ENCODE assay signal across 21 cellular contexts in genomic region chrX:121356139-121356849, GRCh38.
DNase-seq lines count a peak whose midpoint lies in the region; ATAC-seq and TF ChIP-seq lines count a peak whose summit lies in the region.
"Had no signal": no experiment of that assay in that cellular context is flagged by ENCODE, and none has a peak within 500 bp of the region (broad histone marks: within the 10 kb centered on the region; RNA-seq: fewer than 3 reads in every experiment).

No MANE protein-coding gene starts in this region.

- H2BK5ac ChIP-seq in neuronal stem cell (ENCODE audit: low read length): no peak overlapping the region

- no peaks in the 10 kb centered on the region for H3K4me1 ChIP-seq in neuronal stem cell (ENCODE audit: control insufficient read depth in 2 of 2, insufficient read depth in 1 of 2, low read depth in 1 of 2, low read length in 2 of 2)
- no peaks in the 10 kb centered on the region for H3K4me1 ChIP-seq in OCI-LY7 (ENCODE audit: insufficient read depth, low read length, poor library complexity, severe bottlenecking)
- H3K4me1 ChIP-seq: BLaER1, tibial artery had no signal

- H3K4me2 ChIP-seq in neuronal stem cell (ENCODE audit: insufficient read depth, low read length, poor library complexity, severe bottlenecking) (no peak overlapping the region), OCI-LY7 (ENCODE audit: low read length) (no peak overlapping the region)
- H3K4me2 ChIP-seq: BLaER1 had no signal

- POLR2A ChIA-PET in OCI-LY7 (lab: Charles Lee): no interaction called here

- no peak overlapping the region for H2AK5ac ChIP-seq in neuronal stem cell (ENCODE audit: low read depth, low read length)

- WGBS in neuronal stem cell (ENCODE audit: extremely low coverage in 2 of 2, insufficient read length in 2 of 2, insufficient replicate concordance in 1 of 2), 2 donors: no CpG with 5 or more reads among the region's 22 CpGs

- intact Hi-C loops in OCI-LY7 (cut with micrococcal nuclease; ENCODE audit: unreplicated experiment): no loop called here

- no peak overlapping the region for H4K91ac ChIP-seq in neuronal stem cell (ENCODE audit: low read depth, low read length, poor library complexity)

- CTCF ChIA-PET in OCI-LY7 (lab: Charles Lee; ENCODE audit: unreplicated experiment): no interaction called here

- H3K23ac ChIP-seq in neuronal stem cell (ENCODE audit: low read depth, low read length, poor library complexity): no peak overlapping the region

- peak; percentile 72 for DNase-seq in NCI-H1436 (lab: John Stamatoyannopoulos, UW)
- DNase-seq in NCI-H2029 (lab: John Stamatoyannopoulos, UW): peak; percentile 43
- peak; percentile 56 for DNase-seq in NCI-H774 (lab: John Stamatoyannopoulos, UW)
- no peak for DNase-seq in neuronal stem cell (ENCODE audit: low spot score)
- DNase-seq in OCI-LY7 (ENCODE audit: low spot score): no peak
- DNase-seq: activated CD4-positive, alpha-beta T cell treated with anti-CD3 and anti-CD28 coated beads, Interleukin-2, amount 50 U/mL, for 48 hours; activated CD4-positive, CD25-positive, alpha-beta regulatory T cell treated with anti-CD3 and anti-CD28 coated beads, Interleukin-2, amount 50 U/mL, for 72 hours; activated naive CD4-positive, alpha-beta T cell; activated T-cell treated with anti-CD3 and anti-CD28 coated beads, Interleukin-2, amount 50 U/mL, for 48 hours; caudate nucleus; erythroblast; GDM1; GOT3; NCI-H2081; NCI-H446 treated with DMSO at 0.1 percent for 48 hours; stimulated activated CD4-positive, alpha-beta T cell treated with anti-CD3 and anti-CD28 coated beads, Interleukin-4, amount 100 ng/mL, for 4 hours; tibial artery had no signal

- H3K9me2 ChIP-seq in OCI-LY7 (ENCODE audit: insufficient read depth, low read length): no peaks in the 10 kb centered on the region

- H3K79me1 ChIP-seq in neuronal stem cell (ENCODE audit: low read depth, low read length): no peaks in the 10 kb centered on the region

- no peaks in the 10 kb centered on the region for H3K27me3 ChIP-seq in neuronal stem cell (ENCODE audit: control insufficient read depth in 3 of 3, insufficient read depth in 3 of 3, low read depth in 1 of 3, low read length in 3 of 3)
- H3K27me3 ChIP-seq: BLaER1, tibial artery had no signal

- no peaks in the 10 kb centered on the region for H3K9me3 ChIP-seq in neuronal stem cell (replicated peaks in 1 of 2; ENCODE audit: control insufficient read depth in 2 of 2, insufficient read depth in 1 of 2, low read depth in 1 of 2, low read length in 2 of 2)
- H3K9me3 ChIP-seq in OCI-LY7 (ENCODE audit: low read length): no peaks in the 10 kb centered on the region
- H3K9me3 ChIP-seq: BLaER1, tibial artery had no signal

- no peak overlapping the region for H2BK15ac ChIP-seq in neuronal stem cell (ENCODE audit: low read length)

- no peaks in the 10 kb centered on the region for H4K20me1 ChIP-seq in OCI-LY7 (ENCODE audit: insufficient read depth, low read length)
- H4K20me1 ChIP-seq: BLaER1 had no signal

- no peak for TF ChIP-seq CTCF in OCI-LY7 (conservative IDR thresholded peaks at IDR 0.05; ENCODE audit: low read length)

- H2BK12ac ChIP-seq in neuronal stem cell (ENCODE audit: low read length): no peak overlapping the region

- ATAC-seq in HG02623 (IDR thresholded peaks at IDR 0.05; ENCODE audit: unreplicated experiment) (no peak), HG03025 (IDR thresholded peaks at IDR 0.05; ENCODE audit: low FRiP score, unreplicated experiment) (no peak)
- ATAC-seq: Right ventricle myocardium inferior had no signal

- H2AFZ ChIP-seq in neuronal stem cell (ENCODE audit: low read length): no peak overlapping the region
- no peak overlapping the region for H2AFZ ChIP-seq in OCI-LY7 (ENCODE audit: low read length)

- H3K36me3 ChIP-seq in neuronal stem cell (replicated peaks in 1 of 2; ENCODE audit: control insufficient read depth in 2 of 2, insufficient read depth in 2 of 2, low read length in 2 of 2) (no peaks in the 10 kb centered on the region), OCI-LY7 (ENCODE audit: insufficient read depth, low read length) (no peaks in the 10 kb centered on the region)
- H3K36me3 ChIP-seq: BLaER1, tibial artery had no signal

- H4K8ac ChIP-seq in neuronal stem cell (ENCODE audit: low read depth, low read length): no peak overlapping the region

- no peaks in the 10 kb centered on the region for H3K79me2 ChIP-seq in OCI-LY7 (ENCODE audit: insufficient read depth, low read depth, low read length)

- BruUV-seq in OCI-LY7 (replicated peaks; lab: Mats Ljungman, UMichigan): no TSS peak

- H3K4me3 ChIP-seq in neuronal stem cell (ENCODE audit: low read length in 2 of 2) (no peak overlapping the region), OCI-LY7 (ENCODE audit: low read depth, low read length, poor library complexity, severe bottlenecking) (no peak overlapping the region)
- H3K4me3 ChIP-seq: BLaER1, tibial artery had no signal

- no peak overlapping the region for H3K9ac ChIP-seq in neuronal stem cell (ENCODE audit: low read depth, low read length, poor library complexity)
- H3K9ac ChIP-seq: BLaER1 had no signal

- H2BK120ac ChIP-seq in neuronal stem cell (ENCODE audit: low read depth, low read length): no peak overlapping the region

- H3K27ac ChIP-seq in neuronal stem cell (replicated peaks; ENCODE audit: low read length): no peak overlapping the region
- no peak overlapping the region for H3K27ac ChIP-seq in OCI-LY7 (ENCODE audit: low read depth, low read length, poor library complexity, severe bottlenecking)
- H3K27ac ChIP-seq: BLaER1, tibial artery had no signal

- no peak overlapping the region for H3K18ac ChIP-seq in neuronal stem cell (ENCODE audit: low read length)

- peak overlapping the region; percentile 71 for H3K14ac ChIP-seq in neuronal stem cell (ENCODE audit: low read length)

- H3K4ac ChIP-seq in neuronal stem cell (ENCODE audit: low read length): no peak overlapping the region

Comparison
In these comparisons a context has a peak if more than half of its experiments do, and no peak if none do; other contexts are left out.
1. DNase-seq: peak in NCI-H1436 (single experiment), NCI-H2029 (single experiment) and NCI-H774 (single experiment); none in neuronal stem cell (single experiment) and OCI-LY7 (single experiment).